Comparison of ENCODE assay signal across 23 cellular contexts in the genomic region with DNA sequence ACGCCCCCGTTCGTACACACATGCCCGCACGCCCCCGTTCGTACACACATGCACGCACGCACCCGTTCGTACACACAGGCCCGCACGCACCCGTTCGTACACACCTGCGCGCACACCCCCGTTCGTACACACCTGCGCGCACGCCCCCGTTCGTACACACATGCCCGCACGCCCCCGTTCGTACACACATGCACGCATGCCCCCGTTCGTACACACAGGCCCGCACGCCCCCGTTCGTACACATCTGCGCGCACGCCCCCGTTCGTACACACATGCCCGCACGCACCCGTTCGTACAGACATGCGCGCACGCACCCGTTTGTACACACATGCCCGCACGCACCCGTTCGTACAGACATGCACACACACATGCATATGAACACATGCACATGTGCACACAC. TPM values are rescaled to one million over a fixed set of nuclear protein-coding genes. Genes with fewer than 3 reads are reported as not detected.
DNase-seq lines count a peak whose midpoint lies in the region; ATAC-seq, FAIRE-seq and TF ChIP-seq lines count a peak whose summit lies in the region.
"Had no signal": no experiment of that assay in that cellular context is flagged by ENCODE, and none has a peak within 500 bp of the region (broad histone marks: within the 10 kb centered on the region; RNA-seq: fewer than 3 reads in every experiment).

No MANE protein-coding gene starts in this region.

- no peak for ATAC-seq in stimulated activated naive CD8-positive, alpha-beta T cell treated with anti-CD3 and anti-CD28 coated beads, Interleukin-15, Interleukin-2, amounts not matched to agents 100 U/mL and 50 U/mL, for 24 hours
- ATAC-seq in omental fat pad (ENCODE audit: low FRiP score), result no peak
- ATAC-seq: GM23338, HCT116 had no signal

- DNase-seq in activated naive CD4-positive, alpha-beta T cell treated with anti-CD3 and anti-CD28 coated beads, Interleukin-2, amount 10 ng/mL, durations not matched to agents 7 days and 5 days, result no peak
- DNase-seq in stimulated activated naive CD8-positive, alpha-beta T cell treated with anti-CD3 and anti-CD28 coated beads, Interleukin-15, Interleukin-2, amounts not matched to agents 100 U/mL and 50 U/mL, for 24 hours, result no peak
- DNase-seq in glutamatergic neuron (no peak), urothelium cell line (ENCODE audit: low spot score) (no peak), omental fat pad (ENCODE audit: low spot score) (no peak)
- no peak for DNase-seq in T-helper 2 cell treated with Interferon-gamma antibody and Interleukin-4, amounts not matched to agents 5 μg/mL and 100 μg/mL, for 36 hours (ENCODE audit: low spot score)
- DNase-seq: 8988T; C1 segment of cervical spinal cord; CD4-positive, CD25-positive, alpha-beta regulatory T cell; CD8-positive, alpha-beta memory T cell; COR-L47; H7; HFFc6 had no signal

- TF ChIP-seq CTCF in glutamatergic neuron (IDR thresholded peaks at IDR 0.05; ENCODE audit: partially characterized antibody, unreplicated experiment) (no peak), omental fat pad (IDR thresholded peaks at IDR 0.05) (no peak)

- H3K36me3 Mint-ChIP-seq in activated naive CD4-positive, alpha-beta T cell treated with anti-CD3 and anti-CD28 coated beads, Interleukin-2, amount 50 U/mL, for 24 hours, result no peaks in the 10 kb centered on the region
- peaks cover 2% of the 10 kb centered on the region for H3K36me3 Mint-ChIP-seq in activated naive CD4-positive, alpha-beta T cell treated with anti-CD3 and anti-CD28 coated beads, Interleukin-2, amount 10 ng/mL, durations not matched to agents 7 days and 5 days
- H3K36me3 Mint-ChIP-seq in stimulated activated naive CD8-positive, alpha-beta T cell treated with anti-CD3 and anti-CD28 coated beads, Interleukin-15, Interleukin-2, amounts not matched to agents 100 ng/mL and 50 ng/mL, for 24 hours (ENCODE audit: low read depth), result no peaks in the 10 kb centered on the region
- H3K36me3 Mint-ChIP-seq in glutamatergic neuron (ENCODE audit: unreplicated experiment), result no peaks in the 10 kb centered on the region
- H3K36me3 Mint-ChIP-seq in T-helper 2 cell treated with Interferon-gamma antibody and Interleukin-4, amounts not matched to agents 5 μg/mL and 100 μg/mL, for 36 hours (ENCODE audit: low read depth), result peaks cover 2% of the 10 kb centered on the region
- H3K36me3 Mint-ChIP-seq: CD4-positive, CD25-positive, alpha-beta regulatory T cell had no signal

- CTCF ChIA-PET in activated naive CD4-positive, alpha-beta T cell treated with anti-CD3 and anti-CD28 coated beads, Interleukin-2, amount 10 ng/mL, durations not matched to agents 7 days and 5 days (lab: Charles Lee), result no interaction called here

- peak; percentile 93 for FAIRE-seq in urothelium cell line (lab: Jason Lieb, UNC)
- FAIRE-seq: D721Med, G401.6, GM12892, GM18507 had no signal

- peak overlapping the region; percentile 25 for H3K27ac Mint-ChIP-seq in activated naive CD4-positive, alpha-beta T cell treated with anti-CD3 and anti-CD28 coated beads, Interleukin-2, amount 50 U/mL, for 24 hours
- no peak overlapping the region for H3K27ac Mint-ChIP-seq in activated naive CD4-positive, alpha-beta T cell treated with anti-CD3 and anti-CD28 coated beads, Interleukin-2, amount 10 ng/mL, durations not matched to agents 7 days and 5 days
- H3K27ac Mint-ChIP-seq in stimulated activated naive CD8-positive, alpha-beta T cell treated with anti-CD3 and anti-CD28 coated beads, Interleukin-15, Interleukin-2, amounts not matched to agents 100 ng/mL and 50 ng/mL, for 24 hours, result peak overlapping the region; percentile 9
- H3K27ac Mint-ChIP-seq in glutamatergic neuron (ENCODE audit: unreplicated experiment), result peak overlapping the region; percentile 24
- H3K27ac Mint-ChIP-seq in T-helper 2 cell treated with Interferon-gamma antibody and Interleukin-4, amounts not matched to agents 5 μg/mL and 100 μg/mL, for 36 hours, result no peak overlapping the region
- H3K27ac Mint-ChIP-seq: GM23338, HFFc6, IgD-negative memory B cell had no signal

- H3K9me3 Mint-ChIP-seq in activated naive CD4-positive, alpha-beta T cell treated with anti-CD3 and anti-CD28 coated beads, Interleukin-2, amount 50 U/mL, for 24 hours, result no peaks in the 10 kb centered on the region
- H3K9me3 Mint-ChIP-seq in activated naive CD4-positive, alpha-beta T cell treated with anti-CD3 and anti-CD28 coated beads, Interleukin-2, amount 10 ng/mL, durations not matched to agents 7 days and 5 days, result peaks cover 2% of the 10 kb centered on the region
- H3K9me3 Mint-ChIP-seq in stimulated activated naive CD8-positive, alpha-beta T cell treated with anti-CD3 and anti-CD28 coated beads, Interleukin-15, Interleukin-2, amounts not matched to agents 100 ng/mL and 50 ng/mL, for 24 hours, result no peaks in the 10 kb centered on the region
- H3K9me3 Mint-ChIP-seq in glutamatergic neuron (ENCODE audit: unreplicated experiment), result no peaks in the 10 kb centered on the region
- peaks cover 7% of the 10 kb centered on the region for H3K9me3 Mint-ChIP-seq in T-helper 2 cell treated with Interferon-gamma antibody and Interleukin-4, amounts not matched to agents 5 μg/mL and 100 μg/mL, for 36 hours
- H3K9me3 Mint-ChIP-seq: CD4-positive, CD25-positive, alpha-beta regulatory T cell; CD8-positive, alpha-beta memory T cell; GM23338; HFFc6; IgD-negative memory B cell had no signal

- no peak overlapping the region for H3K4me3 Mint-ChIP-seq in activated naive CD4-positive, alpha-beta T cell treated with anti-CD3 and anti-CD28 coated beads, Interleukin-2, amount 50 U/mL, for 24 hours
- no peak overlapping the region for H3K4me3 Mint-ChIP-seq in activated naive CD4-positive, alpha-beta T cell treated with anti-CD3 and anti-CD28 coated beads, Interleukin-2, amount 10 ng/mL, durations not matched to agents 7 days and 5 days
- no peak overlapping the region for H3K4me3 Mint-ChIP-seq in stimulated activated naive CD8-positive, alpha-beta T cell treated with anti-CD3 and anti-CD28 coated beads, Interleukin-15, Interleukin-2, amounts not matched to agents 100 ng/mL and 50 ng/mL, for 24 hours
- no peak overlapping the region for H3K4me3 Mint-ChIP-seq in glutamatergic neuron (ENCODE audit: unreplicated experiment)
- H3K4me3 Mint-ChIP-seq in T-helper 2 cell treated with Interferon-gamma antibody and Interleukin-4, amounts not matched to agents 5 μg/mL and 100 μg/mL, for 36 hours, result no peak overlapping the region
- H3K4me3 Mint-ChIP-seq: CD4-positive, CD25-positive, alpha-beta regulatory T cell; CD8-positive, alpha-beta memory T cell; GM23338; HFFc6 had no signal

- H3K27me3 Mint-ChIP-seq in activated naive CD4-positive, alpha-beta T cell treated with anti-CD3 and anti-CD28 coated beads, Interleukin-2, amount 50 U/mL, for 24 hours, result no peaks in the 10 kb centered on the region
- peaks cover 27% of the 10 kb centered on the region for H3K27me3 Mint-ChIP-seq in activated naive CD4-positive, alpha-beta T cell treated with anti-CD3 and anti-CD28 coated beads, Interleukin-2, amount 10 ng/mL, durations not matched to agents 7 days and 5 days
- no peaks in the 10 kb centered on the region for H3K27me3 Mint-ChIP-seq in stimulated activated naive CD8-positive, alpha-beta T cell treated with anti-CD3 and anti-CD28 coated beads, Interleukin-15, Interleukin-2, amounts not matched to agents 100 ng/mL and 50 ng/mL, for 24 hours
- H3K27me3 Mint-ChIP-seq in glutamatergic neuron (ENCODE audit: unreplicated experiment), result peaks cover 2% of the 10 kb centered on the region
- peaks cover 13% of the 10 kb centered on the region for H3K27me3 Mint-ChIP-seq in T-helper 2 cell treated with Interferon-gamma antibody and Interleukin-4, amounts not matched to agents 5 μg/mL and 100 μg/mL, for 36 hours (ENCODE audit: low read depth)

- peaks cover 22% of the 10 kb centered on the region for H3K4me1 Mint-ChIP-seq in activated naive CD4-positive, alpha-beta T cell treated with anti-CD3 and anti-CD28 coated beads, Interleukin-2, amount 50 U/mL, for 24 hours
- peaks cover 21% of the 10 kb centered on the region for H3K4me1 Mint-ChIP-seq in activated naive CD4-positive, alpha-beta T cell treated with anti-CD3 and anti-CD28 coated beads, Interleukin-2, amount 10 ng/mL, durations not matched to agents 7 days and 5 days
- H3K4me1 Mint-ChIP-seq in stimulated activated naive CD8-positive, alpha-beta T cell treated with anti-CD3 and anti-CD28 coated beads, Interleukin-15, Interleukin-2, amounts not matched to agents 100 ng/mL and 50 ng/mL, for 24 hours (ENCODE audit: low read depth), result peaks cover 35% of the 10 kb centered on the region
- no peaks in the 10 kb centered on the region for H3K4me1 Mint-ChIP-seq in glutamatergic neuron (ENCODE audit: low read depth, unreplicated experiment)
- peaks cover 15% of the 10 kb centered on the region for H3K4me1 Mint-ChIP-seq in T-helper 2 cell treated with Interferon-gamma antibody and Interleukin-4, amounts not matched to agents 5 μg/mL and 100 μg/mL, for 36 hours (ENCODE audit: low read depth)

RNA-seq across cellular contexts. Expression of a gene that starts 45.7 kb away (rescaled TPM):
- total RNA-seq in glutamatergic neuron (ENCODE audit: unreplicated experiment) (not detected), omental fat pad (not detected)
- total RNA-seq: A673; CD4-positive, CD25-positive, alpha-beta regulatory T cell; CD8-positive, alpha-beta memory T cell; GM23338; H7; HFFc6 had no signal

Comparison
In these comparisons a context has a peak if more than half of its experiments do, and no peak if none do; other contexts are left out.
1. H3K27ac Mint-ChIP-seq: peak in activated naive CD4-positive, alpha-beta T cell treated with anti-CD3 and anti-CD28 coated beads, Interleukin-2, amount 50 U/mL, for 24 hours (single experiment), stimulated activated naive CD8-positive, alpha-beta T cell treated with anti-CD3 and anti-CD28 coated beads, Interleukin-15, Interleukin-2, amounts not matched to agents 100 ng/mL and 50 ng/mL, for 24 hours (single experiment) and glutamatergic neuron (single experiment); none in activated naive CD4-positive, alpha-beta T cell treated with anti-CD3 and anti-CD28 coated beads, Interleukin-2, amount 10 ng/mL, durations not matched to agents 7 days and 5 days (single experiment) and T-helper 2 cell treated with Interferon-gamma antibody and Interleukin-4, amounts not matched to agents 5 μg/mL and 100 μg/mL, for 36 hours (single experiment).